Comparison of ENCODE assay signal across 38 cellular contexts in the genomic region with DNA sequence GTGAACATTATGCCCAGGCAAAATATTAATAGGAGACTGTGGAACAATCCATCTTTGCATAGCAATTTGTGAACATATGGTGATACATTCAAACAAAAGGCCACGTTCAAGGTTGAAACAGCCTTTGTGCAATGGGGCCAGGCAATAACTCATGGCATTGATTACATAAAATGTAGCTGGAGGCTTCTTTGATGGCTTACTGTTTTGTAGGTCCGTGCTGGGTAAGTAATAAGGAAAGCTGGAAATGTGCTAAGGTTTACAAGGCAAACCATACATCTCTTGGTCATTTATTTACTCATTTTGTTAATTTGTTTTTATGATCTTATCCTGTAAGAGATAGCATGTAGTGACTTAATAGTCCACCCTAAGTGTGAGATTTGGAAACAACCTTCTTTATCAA.
"Had no signal": no experiment of that assay in that cellular context is flagged by ENCODE, and none has a peak within 500 bp of the region (broad histone marks: within the 10 kb centered on the region; RNA-seq: fewer than 3 reads in every experiment).

No MANE protein-coding gene starts in this region.

- H3K27me3 ChIP-seq: adrenal gland, ascending aorta, body of pancreas, brain microvascular endothelial cell, breast epithelium, cardiac muscle cell had no signal

- H3K9me3 ChIP-seq: adrenal gland, ascending aorta, body of pancreas, breast epithelium had no signal

- H3K4me1 Mint-ChIP-seq: activated naive CD4-positive, alpha-beta T cell treated with anti-CD3 and anti-CD28 coated beads, Interleukin-2, amount 10 ng/mL, durations not matched to agents 7 days and 5 days; activated naive CD4-positive, alpha-beta T cell treated with anti-CD3 and anti-CD28 coated beads, Interleukin-2, amount 50 U/mL, for 24 hours; activated naive CD8-positive, alpha-beta T cell treated with anti-CD3 and anti-CD28 coated beads for 36 hours; activated naive CD8-positive, alpha-beta T cell treated with anti-CD3 and anti-CD28 coated beads, Interleukin-2, amount 10 ng/mL, durations not matched to agents 7 days and 5 days; activated naive CD8-positive, alpha-beta T cell treated with anti-CD3 and anti-CD28 coated beads, Interleukin-2, amount 50 U/mL, for 24 hours; activated T-helper 17 cell treated with anti-CD3 and anti-CD28 coated beads, Interleukin-2, amount 50 U/mL, for 72 hours; brain; central memory CD8-positive, alpha-beta T cell had no signal

- H3K27ac Mint-ChIP-seq: activated naive CD4-positive, alpha-beta T cell treated with anti-CD3 and anti-CD28 coated beads for 36 hours; activated naive CD4-positive, alpha-beta T cell treated with anti-CD3 and anti-CD28 coated beads, Interleukin-2, amount 10 ng/mL, durations not matched to agents 7 days and 5 days; activated naive CD4-positive, alpha-beta T cell treated with anti-CD3 and anti-CD28 coated beads, Interleukin-2, amount 50 U/mL, for 24 hours; activated naive CD4-positive, alpha-beta T cell treated with anti-CD3 and anti-CD28 coated beads, Interleukin-2, amount 50 U/mL, for 72 hours; activated naive CD8-positive, alpha-beta T cell; activated naive CD8-positive, alpha-beta T cell treated with anti-CD3 and anti-CD28 coated beads for 36 hours; activated naive CD8-positive, alpha-beta T cell treated with anti-CD3 and anti-CD28 coated beads, Interleukin-2, amount 10 ng/mL, durations not matched to agents 7 days and 5 days; activated naive CD8-positive, alpha-beta T cell treated with anti-CD3 and anti-CD28 coated beads, Interleukin-2, amount 50 U/mL, for 24 hours; activated T-cell treated with anti-CD3 and anti-CD28 coated beads, Interleukin-2, amount 50 U/mL, for 24 hours; activated T-cell treated with anti-CD3 and anti-CD28 coated beads, Interleukin-2, amount 50 U/mL, for 72 hours; activated T-helper 1 cell treated with anti-CD3 and anti-CD28 coated beads, Interleukin-12 subunit alpha, Interleukin-12 subunit beta, Interleukin-2, Interleukin-4 antibody, amounts not matched to agents 30 ng/mL and 10 ng/mL and 1 ng/mL, durations not matched to agents 14 hours and 24 hours and 36 hours; activated T-helper 17 cell treated with anti-CD3 and anti-CD28 coated beads, Interleukin-2, amount 50 U/mL, for 72 hours; activated T-helper 2 cell treated with anti-CD3 and anti-CD28 coated beads, Interferon-gamma antibody, Interleukin-2, Interleukin-4, amounts not matched to agents 10 μg/mL and 5 μg/mL and 100 μg/mL, durations not matched to agents 14 hours and 24 hours and 36 hours had no signal

- H3K4me3 ChIP-seq: adrenal gland, ascending aorta, body of pancreas, breast epithelium, cardiac muscle cell had no signal

- H3K4me3 Mint-ChIP-seq: activated naive CD4-positive, alpha-beta T cell treated with anti-CD3 and anti-CD28 coated beads for 36 hours; activated naive CD4-positive, alpha-beta T cell treated with anti-CD3 and anti-CD28 coated beads, Interleukin-2, amount 10 ng/mL, durations not matched to agents 7 days and 5 days; activated naive CD4-positive, alpha-beta T cell treated with anti-CD3 and anti-CD28 coated beads, Interleukin-2, amount 50 U/mL, for 24 hours; activated naive CD8-positive, alpha-beta T cell; activated naive CD8-positive, alpha-beta T cell treated with anti-CD3 and anti-CD28 coated beads for 36 hours; activated naive CD8-positive, alpha-beta T cell treated with anti-CD3 and anti-CD28 coated beads, Interleukin-2, amount 10 ng/mL, durations not matched to agents 7 days and 5 days; activated naive CD8-positive, alpha-beta T cell treated with anti-CD3 and anti-CD28 coated beads, Interleukin-2, amount 50 U/mL, for 24 hours; activated T-cell treated with anti-CD3 and anti-CD28 coated beads, Interleukin-2, amount 50 U/mL, for 24 hours; activated T-cell treated with anti-CD3 and anti-CD28 coated beads, Interleukin-2, amount 50 U/mL, for 4 hours; activated T-cell treated with anti-CD3 and anti-CD28 coated beads, Interleukin-2, amount 50 U/mL, for 72 hours; activated T-helper 1 cell treated with anti-CD3 and anti-CD28 coated beads, Interleukin-12 subunit alpha, Interleukin-12 subunit beta, Interleukin-2, Interleukin-4 antibody, amounts not matched to agents 30 ng/mL and 10 ng/mL and 1 ng/mL, durations not matched to agents 14 hours and 24 hours and 36 hours; activated T-helper 17 cell treated with anti-CD3 and anti-CD28 coated beads, Interleukin-2, amount 50 U/mL, for 72 hours; brain; central memory CD8-positive, alpha-beta T cell had no signal

- H3K36me3 ChIP-seq: adrenal gland, ascending aorta, brain microvascular endothelial cell, breast epithelium, cardiac muscle cell had no signal

- H3K27ac ChIP-seq: adrenal gland, ascending aorta, body of pancreas, brain microvascular endothelial cell, breast epithelium, cardiac muscle cell had no signal

- H3K4me1 ChIP-seq: adrenal gland, ascending aorta, body of pancreas, breast epithelium had no signal

- H3K36me3 Mint-ChIP-seq: activated naive CD4-positive, alpha-beta T cell treated with anti-CD3 and anti-CD28 coated beads, Interleukin-2, amount 10 ng/mL, durations not matched to agents 7 days and 5 days; activated naive CD4-positive, alpha-beta T cell treated with anti-CD3 and anti-CD28 coated beads, Interleukin-2, amount 50 U/mL, for 24 hours; activated naive CD4-positive, alpha-beta T cell treated with anti-CD3 and anti-CD28 coated beads, Interleukin-2, amount 50 U/mL, for 72 hours; activated naive CD8-positive, alpha-beta T cell; activated naive CD8-positive, alpha-beta T cell treated with anti-CD3 and anti-CD28 coated beads for 36 hours; activated naive CD8-positive, alpha-beta T cell treated with anti-CD3 and anti-CD28 coated beads, Interleukin-2, amount 10 ng/mL, durations not matched to agents 7 days and 5 days; brain had no signal

- ATAC-seq: activated naive CD4-positive, alpha-beta T cell treated with anti-CD3 and anti-CD28 coated beads, Interleukin-2, amount 50 U/mL, for 72 hours; activated naive CD8-positive, alpha-beta T cell treated with anti-CD3 and anti-CD28 coated beads, Interleukin-2, amount 50 U/mL, for 24 hours; activated T-cell treated with anti-CD3 and anti-CD28 coated beads, Interleukin-2, amount 50 U/mL, for 4 hours; activated T-cell treated with anti-CD3 and anti-CD28 coated beads, Interleukin-2, amount 50 U/mL, for 72 hours; activated T-helper 17 cell treated with anti-CD3 and anti-CD28 coated beads, Interleukin-2, amount 50 U/mL, for 72 hours; body of pancreas had no signal

- DNase-seq: activated effector memory CD4-positive, alpha-beta T cell treated with anti-CD3 and anti-CD28 coated beads, Interleukin-2, amount 50 U/mL, for 16 hours; activated effector memory CD4-positive, alpha-beta T cell treated with Interleukin-2 at 50 U/mL for 16 hours; activated gamma-delta T cell; activated gamma-delta T cell treated with Interleukin-2 at 50 U/mL for 16 hours; activated naive CD4-positive, alpha-beta T cell; activated naive CD4-positive, alpha-beta T cell treated with anti-CD3 and anti-CD28 coated beads for 36 hours; activated naive CD4-positive, alpha-beta T cell treated with anti-CD3 and anti-CD28 coated beads, Interleukin-2, amount 10 ng/mL, durations not matched to agents 7 days and 5 days; activated naive CD4-positive, alpha-beta T cell treated with anti-CD3 and anti-CD28 coated beads, Interleukin-2, amount 50 U/mL, for 16 hours; activated naive CD4-positive, alpha-beta T cell treated with Interleukin-2 at 50 U/mL for 16 hours; activated naive CD8-positive, alpha-beta T cell treated with anti-CD3 and anti-CD28 coated beads for 36 hours; activated naive CD8-positive, alpha-beta T cell treated with anti-CD3 and anti-CD28 coated beads, Interleukin-2, amount 10 ng/mL, durations not matched to agents 7 days and 5 days; activated naive CD8-positive, alpha-beta T cell treated with anti-CD3 and anti-CD28 coated beads, Interleukin-2, amount 50 U/mL, for 24 hours; activated T-cell treated with anti-CD3 and anti-CD28 coated beads, Interleukin-2, amount 50 U/mL, for 1 hour; activated T-cell treated with anti-CD3 and anti-CD28 coated beads, Interleukin-2, amount 50 U/mL, for 24 hours; activated T-cell treated with anti-CD3 and anti-CD28 coated beads, Interleukin-2, amount 50 U/mL, for 4 hours; activated T-cell treated with anti-CD3 and anti-CD28 coated beads, Interleukin-2, amount 50 U/mL, for 48 hours; activated T-cell treated with anti-CD3 and anti-CD28 coated beads, Interleukin-2, amount 50 U/mL, for 72 hours; adrenal gland; amniotic stem cell; amygdala; anterior cingulate cortex; aorta; body of pancreas; brain microvascular endothelial cell; caudate nucleus; central memory CD4-positive, alpha-beta T cell; cerebellar nuclear complex had no signal

- H3K27me3 Mint-ChIP-seq: activated naive CD4-positive, alpha-beta T cell treated with anti-CD3 and anti-CD28 coated beads, Interleukin-2, amount 10 ng/mL, durations not matched to agents 7 days and 5 days; activated naive CD4-positive, alpha-beta T cell treated with anti-CD3 and anti-CD28 coated beads, Interleukin-2, amount 50 U/mL, for 24 hours; activated naive CD8-positive, alpha-beta T cell; activated naive CD8-positive, alpha-beta T cell treated with anti-CD3 and anti-CD28 coated beads for 36 hours; activated naive CD8-positive, alpha-beta T cell treated with anti-CD3 and anti-CD28 coated beads, Interleukin-2, amount 10 ng/mL, durations not matched to agents 7 days and 5 days; activated naive CD8-positive, alpha-beta T cell treated with anti-CD3 and anti-CD28 coated beads, Interleukin-2, amount 50 U/mL, for 24 hours; activated T-cell treated with anti-CD3 and anti-CD28 coated beads, Interleukin-2, amount 50 U/mL, for 24 hours; activated T-helper 17 cell treated with anti-CD3 and anti-CD28 coated beads, Interleukin-2, amount 50 U/mL, for 72 hours; central memory CD8-positive, alpha-beta T cell had no signal
